Comparison of ENCODE assay signal across 33 cellular contexts in the genomic region with DNA sequence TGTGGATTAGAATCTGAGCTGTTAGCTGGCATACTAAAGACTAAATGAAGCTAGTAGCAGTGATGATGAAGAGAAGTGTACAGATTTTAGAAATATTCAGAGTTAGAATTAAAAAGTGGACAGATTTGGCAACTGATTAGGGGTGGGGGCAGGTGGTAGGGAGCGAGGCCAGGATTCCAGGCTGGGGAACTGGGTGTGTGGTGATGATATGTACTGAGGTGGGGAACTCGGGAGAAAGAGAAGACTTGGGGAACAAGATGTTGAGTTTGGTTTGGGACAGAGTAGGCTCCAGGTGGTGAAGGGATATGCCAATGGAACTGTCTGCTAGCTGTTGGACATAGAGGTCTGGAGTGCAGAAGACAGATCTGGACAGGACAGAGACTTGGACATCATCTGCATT. TPM values are rescaled to one million over a fixed set of nuclear protein-coding genes. Genes with fewer than 3 reads are reported as not detected.
"Had no signal": no experiment of that assay in that cellular context is flagged by ENCODE, and none has a peak within 500 bp of the region (broad histone marks: within the 10 kb centered on the region; RNA-seq: fewer than 3 reads in every experiment).

No MANE protein-coding gene starts in this region.

- H3K4me1 ChIP-seq: adrenal gland, body of pancreas, gastroesophageal sphincter had no signal

- H3K4me3 Mint-ChIP-seq: activated CD4-positive, alpha-beta memory T cell treated with anti-CD3 and anti-CD28 coated beads for 36 hours; activated CD4-positive, alpha-beta T cell treated with anti-CD3 and anti-CD28 coated beads for 36 hours; activated CD4-positive, alpha-beta T cell treated with anti-CD3 and anti-CD28 coated beads, Interleukin-2, amount 10 ng/mL, durations not matched to agents 24 days and 14 days; activated CD8-positive, alpha-beta memory T cell treated with anti-CD3 and anti-CD28 coated beads, Interleukin-2, amount 10 ng/mL, durations not matched to agents 7 days and 5 days; activated CD8-positive, alpha-beta T cell treated with anti-CD3 and anti-CD28 coated beads, Interleukin-2, amount 10 ng/mL, durations not matched to agents 7 days and 5 days; activated naive CD4-positive, alpha-beta T cell treated with anti-CD3 and anti-CD28 coated beads for 36 hours; activated naive CD4-positive, alpha-beta T cell treated with anti-CD3 and anti-CD28 coated beads, Interleukin-2, amount 50 U/mL, for 24 hours; activated naive CD8-positive, alpha-beta T cell treated with anti-CD3 and anti-CD28 coated beads for 36 hours; activated naive CD8-positive, alpha-beta T cell treated with anti-CD3 and anti-CD28 coated beads, Interleukin-2, amount 50 U/mL, for 24 hours; activated T-helper 1 cell treated with anti-CD3 and anti-CD28 coated beads, Interleukin-12 subunit alpha, Interleukin-12 subunit beta, Interleukin-2, Interleukin-4 antibody, amounts not matched to agents 30 ng/mL and 10 ng/mL and 1 ng/mL, durations not matched to agents 14 hours and 24 hours and 36 hours; effector memory CD8-positive, alpha-beta T cell had no signal

- H3K27ac ChIP-seq: adrenal gland, body of pancreas, esophagus squamous epithelium, gastroesophageal sphincter had no signal

- H3K4me3 ChIP-seq: adrenal gland, body of pancreas, esophagus squamous epithelium, gastroesophageal sphincter had no signal

- H3K9me3 Mint-ChIP-seq: activated CD4-positive, alpha-beta memory T cell treated with anti-CD3 and anti-CD28 coated beads for 36 hours; activated CD4-positive, alpha-beta T cell treated with anti-CD3 and anti-CD28 coated beads, Interleukin-2, amount 10 ng/mL, durations not matched to agents 24 days and 14 days; activated naive CD4-positive, alpha-beta T cell treated with anti-CD3 and anti-CD28 coated beads for 36 hours; activated naive CD4-positive, alpha-beta T cell treated with anti-CD3 and anti-CD28 coated beads, Interleukin-2, amount 50 U/mL, for 24 hours; activated naive CD8-positive, alpha-beta T cell treated with anti-CD3 and anti-CD28 coated beads for 36 hours; activated naive CD8-positive, alpha-beta T cell treated with anti-CD3 and anti-CD28 coated beads, Interleukin-2, amount 50 U/mL, for 24 hours; activated T-helper 1 cell treated with anti-CD3 and anti-CD28 coated beads, Interleukin-12 subunit alpha, Interleukin-12 subunit beta, Interleukin-2, Interleukin-4 antibody, amounts not matched to agents 30 ng/mL and 10 ng/mL and 1 ng/mL, durations not matched to agents 14 hours and 24 hours and 36 hours; activated T-helper 2 cell treated with anti-CD3 and anti-CD28 coated beads, Interferon-gamma antibody, Interleukin-2, Interleukin-4, amounts not matched to agents 10 μg/mL and 5 μg/mL and 100 μg/mL, durations not matched to agents 14 hours and 24 hours and 36 hours; effector memory CD8-positive, alpha-beta T cell had no signal

- H3K27ac Mint-ChIP-seq: activated CD4-positive, alpha-beta memory T cell treated with anti-CD3 and anti-CD28 coated beads for 36 hours; activated CD4-positive, alpha-beta T cell treated with anti-CD3 and anti-CD28 coated beads for 36 hours; activated CD4-positive, alpha-beta T cell treated with anti-CD3 and anti-CD28 coated beads, Interleukin-2, amount 10 ng/mL, durations not matched to agents 24 days and 14 days; activated CD8-positive, alpha-beta memory T cell treated with anti-CD3 and anti-CD28 coated beads, Interleukin-2, amount 10 ng/mL, durations not matched to agents 7 days and 5 days; activated CD8-positive, alpha-beta T cell treated with anti-CD3 and anti-CD28 coated beads, Interleukin-2, amount 10 ng/mL, durations not matched to agents 7 days and 5 days; activated naive CD4-positive, alpha-beta T cell treated with anti-CD3 and anti-CD28 coated beads for 36 hours; activated naive CD4-positive, alpha-beta T cell treated with anti-CD3 and anti-CD28 coated beads, Interleukin-2, amount 50 U/mL, for 24 hours; activated naive CD8-positive, alpha-beta T cell treated with anti-CD3 and anti-CD28 coated beads for 36 hours; activated naive CD8-positive, alpha-beta T cell treated with anti-CD3 and anti-CD28 coated beads, Interleukin-2, amount 50 U/mL, for 24 hours; activated T-helper 1 cell treated with anti-CD3 and anti-CD28 coated beads, Interleukin-12 subunit alpha, Interleukin-12 subunit beta, Interleukin-2, Interleukin-4 antibody, amounts not matched to agents 30 ng/mL and 10 ng/mL and 1 ng/mL, durations not matched to agents 14 hours and 24 hours and 36 hours; activated T-helper 2 cell treated with anti-CD3 and anti-CD28 coated beads, Interferon-gamma antibody, Interleukin-2, Interleukin-4, amounts not matched to agents 10 μg/mL and 5 μg/mL and 100 μg/mL, durations not matched to agents 14 hours and 24 hours and 36 hours; effector memory CD8-positive, alpha-beta T cell had no signal

- H3K9me3 ChIP-seq: adrenal gland, body of pancreas, esophagus squamous epithelium, gastroesophageal sphincter had no signal

- ATAC-seq: activated CD4-positive, alpha-beta T cell treated with anti-CD3 and anti-CD28 coated beads for 36 hours; activated CD8-positive, alpha-beta memory T cell treated with anti-CD3 and anti-CD28 coated beads, Interleukin-2, amount 10 ng/mL, durations not matched to agents 7 days and 5 days; activated CD8-positive, alpha-beta T cell treated with anti-CD3 and anti-CD28 coated beads, Interleukin-2, amount 10 ng/mL, durations not matched to agents 7 days and 5 days; activated naive CD8-positive, alpha-beta T cell treated with anti-CD3 and anti-CD28 coated beads, Interleukin-2, amount 50 U/mL, for 24 hours; body of pancreas; effector memory CD8-positive, alpha-beta T cell; gastroesophageal sphincter had no signal

- H3K36me3 ChIP-seq: adrenal gland, esophagus squamous epithelium, gastroesophageal sphincter had no signal

- H3K36me3 Mint-ChIP-seq: activated CD4-positive, alpha-beta memory T cell treated with anti-CD3 and anti-CD28 coated beads for 36 hours; activated CD8-positive, alpha-beta memory T cell treated with anti-CD3 and anti-CD28 coated beads, Interleukin-2, amount 10 ng/mL, durations not matched to agents 7 days and 5 days; activated naive CD4-positive, alpha-beta T cell treated with anti-CD3 and anti-CD28 coated beads, Interleukin-2, amount 50 U/mL, for 24 hours; activated naive CD8-positive, alpha-beta T cell treated with anti-CD3 and anti-CD28 coated beads for 36 hours had no signal

- H3K4me1 Mint-ChIP-seq: activated CD4-positive, alpha-beta T cell treated with anti-CD3 and anti-CD28 coated beads for 36 hours; activated CD4-positive, alpha-beta T cell treated with anti-CD3 and anti-CD28 coated beads, Interleukin-2, amount 10 ng/mL, durations not matched to agents 24 days and 14 days; activated CD8-positive, alpha-beta memory T cell treated with anti-CD3 and anti-CD28 coated beads, Interleukin-2, amount 10 ng/mL, durations not matched to agents 7 days and 5 days; activated naive CD4-positive, alpha-beta T cell treated with anti-CD3 and anti-CD28 coated beads, Interleukin-2, amount 50 U/mL, for 24 hours; activated naive CD8-positive, alpha-beta T cell treated with anti-CD3 and anti-CD28 coated beads for 36 hours; activated naive CD8-positive, alpha-beta T cell treated with anti-CD3 and anti-CD28 coated beads, Interleukin-2, amount 50 U/mL, for 24 hours had no signal

- H3K27me3 ChIP-seq: body of pancreas had no signal

- DNase-seq: activated CD4-positive, alpha-beta memory T cell treated with anti-CD3 and anti-CD28 coated beads for 36 hours; activated CD4-positive, alpha-beta T cell treated with anti-CD3 and anti-CD28 coated beads for 36 hours; activated CD4-positive, alpha-beta T cell treated with anti-CD3 and anti-CD28 coated beads, Interleukin-2, amount 10 ng/mL, durations not matched to agents 24 days and 14 days; activated CD4-positive, CD25-positive, alpha-beta regulatory T cell; activated CD4-positive, CD25-positive, alpha-beta regulatory T cell treated with anti-CD3 and anti-CD28 coated beads, Interleukin-2, amount 50 U/mL, for 72 hours; activated CD8-positive, alpha-beta memory T cell treated with anti-CD3 and anti-CD28 coated beads, Interleukin-2, amount 10 ng/mL, durations not matched to agents 7 days and 5 days; activated CD8-positive, alpha-beta memory T cell treated with anti-CD3 and anti-CD28 coated beads, Interleukin-2, amount 50 U/mL, for 4 hours; activated CD8-positive, alpha-beta T cell treated with anti-CD3 and anti-CD28 coated beads, Interleukin-2, amount 10 ng/mL, durations not matched to agents 7 days and 5 days; activated effector memory CD4-positive, alpha-beta T cell treated with anti-CD3 and anti-CD28 coated beads, Interleukin-2, amount 50 U/mL, for 16 hours; activated naive CD4-positive, alpha-beta T cell treated with anti-CD3 and anti-CD28 coated beads for 36 hours; activated naive CD8-positive, alpha-beta T cell treated with anti-CD3 and anti-CD28 coated beads for 36 hours; activated naive CD8-positive, alpha-beta T cell treated with anti-CD3 and anti-CD28 coated beads, Interleukin-2, amount 50 U/mL, for 24 hours; activated T-cell treated with anti-CD3 and anti-CD28 coated beads, Interleukin-2, amount 50 U/mL, for 1 hour; activated T-cell treated with anti-CD3 and anti-CD28 coated beads, Interleukin-2, amount 50 U/mL, for 48 hours; amygdala; aorta; body of pancreas; caudate nucleus; cortex of kidney; dermis blood vessel endothelial cell; effector CD4-positive, alpha-beta T cell; effector memory CD8-positive, alpha-beta T cell; erythroblast; esophagus squamous epithelium; foreskin melanocyte; T-helper 2 cell had no signal

RNA-seq across cellular contexts. Expression of a gene that starts 9.2 kb away (rescaled TPM):
- total RNA-seq: activated CD4-positive, alpha-beta memory T cell treated with anti-CD3 and anti-CD28 coated beads for 36 hours; activated CD4-positive, alpha-beta T cell treated with anti-CD3 and anti-CD28 coated beads for 36 hours; activated CD4-positive, alpha-beta T cell treated with anti-CD3 and anti-CD28 coated beads, Interleukin-2, amount 10 ng/mL, durations not matched to agents 24 days and 14 days; activated CD8-positive, alpha-beta memory T cell treated with anti-CD3 and anti-CD28 coated beads for 36 hours; activated CD8-positive, alpha-beta memory T cell treated with anti-CD3 and anti-CD28 coated beads, Interleukin-2, amount 10 ng/mL, durations not matched to agents 7 days and 5 days; activated CD8-positive, alpha-beta T cell treated with anti-CD3 and anti-CD28 coated beads, Interleukin-2, amount 10 ng/mL, durations not matched to agents 7 days and 5 days; activated naive CD4-positive, alpha-beta T cell treated with anti-CD3 and anti-CD28 coated beads for 36 hours; activated naive CD8-positive, alpha-beta T cell treated with anti-CD3 and anti-CD28 coated beads for 36 hours; activated T-helper 1 cell treated with anti-CD3 and anti-CD28 coated beads, Interleukin-12 subunit alpha, Interleukin-12 subunit beta, Interleukin-2, Interleukin-4 antibody, amounts not matched to agents 30 ng/mL and 10 ng/mL and 1 ng/mL, durations not matched to agents 14 hours and 24 hours and 36 hours; activated T-helper 2 cell treated with anti-CD3 and anti-CD28 coated beads, Interferon-gamma antibody, Interleukin-2, Interleukin-4, amounts not matched to agents 10 μg/mL and 5 μg/mL and 100 μg/mL, durations not matched to agents 14 hours and 24 hours and 36 hours; T-helper 1 cell treated with Interleukin-12 subunit alpha and Interleukin-12 subunit beta and Interleukin-4 antibody, amounts not matched to agents 30 ng/mL and 1 ng/mL, for 36 hours had no signal
